8 cellular contexts compared by ENCODE assay signal in genomic region chr7:47379629-47380324, GRCh38.
DNase-seq lines count a peak whose midpoint lies in the region; ATAC-seq and TF ChIP-seq lines count a peak whose summit lies in the region.

No MANE protein-coding gene starts in this region.

- peak overlapping the region; percentile 82 to 87 (median 83) for H3K27ac Mint-ChIP-seq in nephron

- DNase-seq in AG08396 (ENCODE audit: low spot score) (peak; percentile 76), RPMI7951 (ENCODE audit: low read depth) (peak; percentile 84), fibroblast of peridontal ligament (ENCODE audit: extremely low read depth) (peak; percentile 48), NCI-H510A (lab: John Stamatoyannopoulos, UW) (no peak)
- no peak for DNase-seq in activated CD4-positive, alpha-beta T cell treated with anti-CD3 and anti-CD28 coated beads, Interleukin-2, amount 50 U/mL, for 48 hours
- no peak for DNase-seq in stimulated activated CD4-positive, alpha-beta T cell treated with anti-CD3 and anti-CD28 coated beads, Interleukin-4, amount 100 ng/mL, for 24 hours

- peaks cover 6% of the 10 kb centered on the region for H3K27me3 Mint-ChIP-seq in nephron (ENCODE audit: low read depth)

- H3K9me3 Mint-ChIP-seq in nephron, result no peaks in the 10 kb centered on the region

- no peak for ATAC-seq in GM19328 (IDR thresholded peaks at IDR 0.05; ENCODE audit: unreplicated experiment)

- H3K4me3 Mint-ChIP-seq in nephron, result peak overlapping the region; percentile 29 to 43 (median 33)

- TF ChIP-seq CTCF in nephron (IDR thresholded peaks at IDR 0.05; ENCODE audit: unreplicated experiment in 3 of 3), result no peak

- H3K36me3 Mint-ChIP-seq in nephron (ENCODE audit: low read depth), result peaks cover 22% of the 10 kb centered on the region

- H3K4me1 Mint-ChIP-seq in nephron, result peaks cover 52% of the 10 kb centered on the region

Comparison
In these comparisons a context has a peak if more than half of its experiments do, and no peak if none do; other contexts are left out.
1. DNase-seq: peak in AG08396 (single experiment), RPMI7951 (single experiment) and fibroblast of peridontal ligament (single experiment); none in activated CD4-positive, alpha-beta T cell treated with anti-CD3 and anti-CD28 coated beads, Interleukin-2, amount 50 U/mL, for 48 hours (0 of 2), NCI-H510A (single experiment) and stimulated activated CD4-positive, alpha-beta T cell treated with anti-CD3 and anti-CD28 coated beads, Interleukin-4, amount 100 ng/mL, for 24 hours (single experiment).